ENCODE assay signal across 8 cellular contexts in genomic region chr19:10928563-10929401, GRCh38. TPM values are rescaled to one million over a fixed set of nuclear protein-coding genes. Genes with fewer than 3 reads are reported as not detected.
DNase-seq lines count a peak whose midpoint lies in the region; ATAC-seq and TF ChIP-seq lines count a peak whose summit lies in the region.

Gene TIMM29, plus strand, starts transcription at chr19:10928811. Its CDS starts 12 bp downstream, at chr19:10928823.
Gene YIPF2, minus strand, starts transcription at chr19:10928639. Its CDS starts 229 bp downstream, at chr19:10928410.

- H2AK5ac ChIP-seq in mesenchymal stem cell (ENCODE audit: low read length, severe bottlenecking), result peak within 1 kb of the TSS; percentile 87

- peaks cover 3% of the 10 kb centered on the region for H3K36me3 ChIP-seq in CD8-positive, alpha-beta T cell (ENCODE audit: insufficient read depth, low read length)
- no peaks in the 10 kb centered on the region for H3K36me3 ChIP-seq in endocrine pancreas (ENCODE audit: control insufficient read depth, insufficient read depth, low read length)
- H3K36me3 ChIP-seq in mesenchymal stem cell (ENCODE audit: control insufficient read depth in 1 of 2, insufficient read depth in 2 of 2, low read depth in 1 of 2, low read length in 2 of 2), result peaks cover 26 to 46% of the 10 kb centered on the region in 2 experiments

- peak within 1 kb of the TSS; percentile 91 for H3K27ac Mint-ChIP-seq in CD8-positive, alpha-beta T cell

- H3K4me1 Mint-ChIP-seq in CD8-positive, alpha-beta T cell (ENCODE audit: low read depth), result peaks cover 31% of the 10 kb centered on the region

- peak within 1 kb of the TSS; percentile 95 for H3K4me3 Mint-ChIP-seq in CD8-positive, alpha-beta T cell

- H3K4me2 ChIP-seq in mesenchymal stem cell (ENCODE audit: low read length, poor library complexity, severe bottlenecking), result peak within 1 kb of the TSS; percentile 98

- no peaks in the 10 kb centered on the region for H3K27me3 Mint-ChIP-seq in CD8-positive, alpha-beta T cell (ENCODE audit: low read depth)

- H3K36me3 Mint-ChIP-seq in CD8-positive, alpha-beta T cell, result peaks cover 31% of the 10 kb centered on the region

- intact Hi-C loops in CD8-positive, alpha-beta T cell (cut with DNase I, micrococcal nuclease), result loop anchor here (1.0 to 10.0 kb wide), 5 partner anchors 32 to 576 kb away; partner anchors contain the start of genes CARM1 (in 1 of the 2), SMARCA4 (in 1 of the 2), SWSAP1 (in 1 of the 2) and ZNF653 (in 1 of the 2)

- H3K9ac ChIP-seq in endocrine pancreas (ENCODE audit: control insufficient read depth, insufficient read depth, low read length), result peak within 1 kb of the TSS; percentile 91
- H3K9ac ChIP-seq in mesenchymal stem cell (ENCODE audit: low read length), result peak within 1 kb of the TSS; percentile 92

- peak within 1 kb of the TSS in 1 of 2 experiments; percentile 92 for H3K23ac ChIP-seq in mesenchymal stem cell (ENCODE audit: low read length in 2 of 2)

- peak within 1 kb of the TSS; percentile 85 to 94 for H3K18ac ChIP-seq in mesenchymal stem cell (ENCODE audit: low read depth in 1 of 2, low read length in 2 of 2)

- no peak for TF ChIP-seq CTCF in CD8-positive, alpha-beta T cell (IDR thresholded peaks at IDR 0.05)

- WGBS in mesenchymal stem cell, result 1% methylated on average over 58 of the region's 96 CpGs

- peak within 1 kb of the TSS; percentile 63 for H3K27ac ChIP-seq in CD8-positive, alpha-beta T cell (ENCODE audit: low read depth, low read length)
- no peak within 1 kb of the TSS for H3K27ac ChIP-seq in mesenchymal stem cell (ENCODE audit: low read length, poor library complexity, severe bottlenecking)

- H3K79me1 ChIP-seq in mesenchymal stem cell (replicated peaks; ENCODE audit: low read length, poor library complexity, severe bottlenecking), result peaks cover 34% of the 10 kb centered on the region

- H3K14ac ChIP-seq in mesenchymal stem cell (ENCODE audit: low read length in 2 of 2), result peak within 1 kb of the TSS in 1 of 2 experiments; percentile 87

- H2BK5ac ChIP-seq in mesenchymal stem cell (ENCODE audit: low read depth, low read length, poor library complexity, severe bottlenecking), result no peak within 1 kb of the TSS

- peak within 1 kb of the TSS; percentile 39 for H2BK15ac ChIP-seq in mesenchymal stem cell (ENCODE audit: low read depth, poor library complexity, severe bottlenecking)

- H3K4ac ChIP-seq in mesenchymal stem cell (ENCODE audit: low read depth in 1 of 2, low read length in 2 of 2), result peak within 1 kb of the TSS; percentile 91 to 99

- H2BK12ac ChIP-seq in mesenchymal stem cell (ENCODE audit: low read length in 2 of 2), result peak within 1 kb of the TSS; percentile 31 to 76

- H3K4me1 ChIP-seq in CD8-positive, alpha-beta T cell (ENCODE audit: insufficient read depth, low read length), result peaks cover 17% of the 10 kb centered on the region
- H3K4me1 ChIP-seq in endocrine pancreas (ENCODE audit: control insufficient read depth, insufficient read depth, low read length) (no peaks in the 10 kb centered on the region), mesenchymal stem cell (ENCODE audit: control insufficient read depth, insufficient read depth, low read depth, low read length) (peaks cover 19% of the 10 kb centered on the region)

- peak within 1 kb of the TSS; percentile 99 for H4K8ac ChIP-seq in mesenchymal stem cell (ENCODE audit: low read length)

- H2AFZ ChIP-seq in mesenchymal stem cell (ENCODE audit: low read depth, low read length), result peak within 1 kb of the TSS; percentile 36

- no peaks in the 10 kb centered on the region for H3K9me3 ChIP-seq in CD8-positive, alpha-beta T cell (ENCODE audit: low read length)
- H3K9me3 ChIP-seq in endocrine pancreas (ENCODE audit: control insufficient read depth, low read length) (no peaks in the 10 kb centered on the region), mesenchymal stem cell (ENCODE audit: control insufficient read depth, low read length) (no peaks in the 10 kb centered on the region)

- ATAC-seq in CD8-positive, alpha-beta T cell, result peak; percentile 88
- peak; percentile 83 for ATAC-seq in GM19467 (IDR thresholded peaks at IDR 0.05; ENCODE audit: unreplicated experiment)

- H2BK120ac ChIP-seq in mesenchymal stem cell (ENCODE audit: low read depth, low read length), result peak within 1 kb of the TSS; percentile 84

- no peaks in the 10 kb centered on the region for H3K27me3 ChIP-seq in CD8-positive, alpha-beta T cell (ENCODE audit: insufficient read depth, low read length)
- no peaks in the 10 kb centered on the region for H3K27me3 ChIP-seq in endocrine pancreas (ENCODE audit: control insufficient read depth, insufficient read depth, low read length)
- H3K27me3 ChIP-seq in mesenchymal stem cell (ENCODE audit: control insufficient read depth in 1 of 2, insufficient read depth in 1 of 2, low read length in 2 of 2), result no peaks in the 10 kb centered on the region

- peak within 1 kb of the TSS; percentile 86 for H3K4me3 ChIP-seq in CD8-positive, alpha-beta T cell (ENCODE audit: low read depth, low read length)
- H3K4me3 ChIP-seq in endocrine pancreas (ENCODE audit: control insufficient read depth, insufficient read depth, low read length) (peak within 1 kb of the TSS; percentile 42), mesenchymal stem cell (ENCODE audit: insufficient read depth in 1 of 2, low read depth in 1 of 2, low read length in 2 of 2) (peak within 1 kb of the TSS; percentile 93 to 95)

- CTCF ChIA-PET in CD8-positive, alpha-beta T cell (lab: Charles Lee), result interaction anchor here (0.7 to 5.5 kb wide), 3 partner anchors 8 to 16 kb away, joined by 3 to 23 read pairs (median 4); no protein-coding TSS in a partner anchor

- peak; percentile 86 to 97 (median 94) for DNase-seq in CD8-positive, alpha-beta T cell
- DNase-seq in HT1080 (ENCODE audit: low read depth), result peak; percentile 96
- peak; percentile 96 for DNase-seq in NOMO-1 treated with DMSO at 0.1 percent for 48 hours (lab: John Stamatoyannopoulos, UW; ENCODE audit: unreplicated experiment)
- DNase-seq in activated CD8-positive, alpha-beta memory T cell treated with anti-CD3 and anti-CD28 coated beads for 48 hours (ENCODE audit: low read depth in 2 of 3, low spot score in 2 of 3), result peak; percentile 80 to 93 (median 87)
- DNase-seq in mesenchymal stem cell, result peak; percentile 98
- peak; percentile 84 for DNase-seq in stimulated activated CD8-positive, alpha-beta memory T cell treated with anti-CD3 and anti-CD28 coated beads, Interleukin-12 subunit alpha, Interleukin-12 subunit beta, amount 100 ng/mL, for 4 hours (ENCODE audit: low read depth)

- H4K91ac ChIP-seq in mesenchymal stem cell (ENCODE audit: low read length), result peak within 1 kb of the TSS; percentile 90

- POLR2A ChIA-PET in CD8-positive, alpha-beta T cell (lab: Charles Lee), result no interaction called here

- H3K9me3 Mint-ChIP-seq in CD8-positive, alpha-beta T cell, result no peaks in the 10 kb centered on the region

RNA-seq across cellular contexts. Expression of gene TIMM29, which starts in this region (rescaled TPM):
- total RNA-seq in CD8-positive, alpha-beta T cell, result 10 to 100 TPM; 27.9 TPM
- total RNA-seq in HT1080 (2014; rRNA removed; shearing (Covaris generic)), result 32.1 and 35.2 TPM in 2 replicates
- polyA plus RNA-seq in HT1080 (2015; cell fraction: cytosol; rRNA removed), result 26.1 and 27.6 TPM in 2 replicates
- 18.6 and 24.9 TPM in 2 replicates for polyA plus RNA-seq in HT1080 (2015; cell fraction: nucleus; rRNA removed)
- polyA plus RNA-seq in mesenchymal stem cell (2013, experiment 1 of 2), result 20.0 TPM
- polyA plus RNA-seq in mesenchymal stem cell (2013, experiment 2 of 2), result 22.7 TPM

RNA-seq across cellular contexts. Expression of gene YIPF2, which starts in this region (rescaled TPM):
- 10 to 100 TPM; 25.9 to 27.6 TPM for total RNA-seq in CD8-positive, alpha-beta T cell
- 62.6 and 65.3 TPM in 2 replicates for total RNA-seq in HT1080 (2014; rRNA removed; shearing (Covaris generic))
- polyA plus RNA-seq in HT1080 (2015; cell fraction: cytosol; rRNA removed), result 41.6 and 49.4 TPM in 2 replicates
- polyA plus RNA-seq in HT1080 (2015; cell fraction: nucleus; rRNA removed), result 53.2 and 59.3 TPM in 2 replicates
- polyA plus RNA-seq in mesenchymal stem cell (2013, experiment 1 of 2), result 51.4 TPM
- 51.4 TPM for polyA plus RNA-seq in mesenchymal stem cell (2013, experiment 2 of 2)

Comparison
In these comparisons a context has a peak if more than half of its experiments do, and no peak if none do; other contexts are left out.
1. H3K4me3 ChIP-seq: peak in every context shown above with its lines; median percentile 94 in mesenchymal stem cell; 86 in CD8-positive, alpha-beta T cell; 42 in endocrine pancreas.